In the genomic region with DNA sequence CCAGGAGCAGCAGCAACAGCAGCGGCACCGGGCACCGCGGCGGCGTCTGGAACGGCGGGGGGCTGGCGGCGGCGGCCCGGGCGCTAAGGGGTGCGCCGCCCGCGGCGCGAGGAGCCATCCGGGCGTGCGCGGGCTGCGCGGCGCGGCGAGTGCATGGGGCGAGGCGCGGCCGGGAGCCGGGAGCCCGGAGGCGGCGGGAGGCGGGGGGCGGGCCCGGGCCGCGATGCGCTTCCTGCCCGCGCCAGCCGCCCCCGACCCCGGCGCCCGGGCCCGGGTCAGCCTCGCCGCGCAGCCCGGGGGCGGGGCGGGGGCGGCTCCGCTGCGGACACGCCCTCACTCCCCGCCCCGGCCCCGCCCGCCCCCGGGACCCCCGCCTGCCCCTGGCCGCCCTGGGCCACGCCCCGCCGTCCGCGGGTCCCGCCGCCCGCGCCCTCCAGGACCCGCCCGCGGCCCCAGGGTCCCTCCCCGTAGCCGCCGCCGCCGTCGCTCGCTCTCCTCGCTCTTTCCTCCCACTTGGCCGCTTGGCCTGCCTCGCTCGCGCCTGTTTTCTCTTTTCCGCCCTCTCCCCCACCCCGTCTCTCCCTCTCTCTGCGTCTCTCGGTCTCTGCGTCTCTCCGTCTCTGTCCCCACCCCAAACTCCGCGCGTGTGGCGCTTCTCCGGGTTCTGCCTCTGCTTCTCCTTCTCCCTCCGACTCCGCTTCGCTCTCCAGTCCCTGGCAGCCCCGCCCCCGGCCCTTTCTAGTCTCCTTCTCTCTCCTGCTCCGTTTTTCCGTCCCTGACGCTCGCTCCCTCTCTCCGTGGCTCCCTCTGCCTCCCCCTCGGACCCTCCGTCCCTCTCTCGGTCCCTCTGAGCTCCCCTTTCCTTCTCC, we compare ENCODE assay signal across 8 cellular contexts. TPM values are rescaled to one million over a fixed set of nuclear protein-coding genes. Genes with fewer than 3 reads are reported as not detected.
DNase-seq lines count a peak whose midpoint lies in the region; ATAC-seq, FAIRE-seq and TF ChIP-seq lines count a peak whose summit lies in the region.

A gene with protein sequence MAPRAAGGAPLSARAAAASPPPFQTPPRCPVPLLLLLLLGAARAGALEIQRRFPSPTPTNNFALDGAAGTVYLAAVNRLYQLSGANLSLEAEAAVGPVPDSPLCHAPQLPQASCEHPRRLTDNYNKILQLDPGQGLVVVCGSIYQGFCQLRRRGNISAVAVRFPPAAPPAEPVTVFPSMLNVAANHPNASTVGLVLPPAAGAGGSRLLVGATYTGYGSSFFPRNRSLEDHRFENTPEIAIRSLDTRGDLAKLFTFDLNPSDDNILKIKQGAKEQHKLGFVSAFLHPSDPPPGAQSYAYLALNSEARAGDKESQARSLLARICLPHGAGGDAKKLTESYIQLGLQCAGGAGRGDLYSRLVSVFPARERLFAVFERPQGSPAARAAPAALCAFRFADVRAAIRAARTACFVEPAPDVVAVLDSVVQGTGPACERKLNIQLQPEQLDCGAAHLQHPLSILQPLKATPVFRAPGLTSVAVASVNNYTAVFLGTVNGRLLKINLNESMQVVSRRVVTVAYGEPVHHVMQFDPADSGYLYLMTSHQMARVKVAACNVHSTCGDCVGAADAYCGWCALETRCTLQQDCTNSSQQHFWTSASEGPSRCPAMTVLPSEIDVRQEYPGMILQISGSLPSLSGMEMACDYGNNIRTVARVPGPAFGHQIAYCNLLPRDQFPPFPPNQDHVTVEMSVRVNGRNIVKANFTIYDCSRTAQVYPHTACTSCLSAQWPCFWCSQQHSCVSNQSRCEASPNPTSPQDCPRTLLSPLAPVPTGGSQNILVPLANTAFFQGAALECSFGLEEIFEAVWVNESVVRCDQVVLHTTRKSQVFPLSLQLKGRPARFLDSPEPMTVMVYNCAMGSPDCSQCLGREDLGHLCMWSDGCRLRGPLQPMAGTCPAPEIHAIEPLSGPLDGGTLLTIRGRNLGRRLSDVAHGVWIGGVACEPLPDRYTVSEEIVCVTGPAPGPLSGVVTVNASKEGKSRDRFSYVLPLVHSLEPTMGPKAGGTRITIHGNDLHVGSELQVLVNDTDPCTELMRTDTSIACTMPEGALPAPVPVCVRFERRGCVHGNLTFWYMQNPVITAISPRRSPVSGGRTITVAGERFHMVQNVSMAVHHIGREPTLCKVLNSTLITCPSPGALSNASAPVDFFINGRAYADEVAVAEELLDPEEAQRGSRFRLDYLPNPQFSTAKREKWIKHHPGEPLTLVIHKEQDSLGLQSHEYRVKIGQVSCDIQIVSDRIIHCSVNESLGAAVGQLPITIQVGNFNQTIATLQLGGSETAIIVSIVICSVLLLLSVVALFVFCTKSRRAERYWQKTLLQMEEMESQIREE (N-terminal part only) (minus strand): TSS at position 155 of the 869 bp plus-strand sequence. CDS start 37 bp downstream, at position 118.

- H3K9me3 Mint-ChIP-seq in stimulated activated effector memory CD8-positive, alpha-beta T cell treated with anti-CD3 and anti-CD28 coated beads, Interleukin-12 subunit alpha, Interleukin-12 subunit beta, amount 100 ng/mL, for 72 hours, result no peaks in the 10 kb centered on the region

- H2BK20ac ChIP-seq in H1 (ENCODE audit: low read length), result peak within 1 kb of the TSS; percentile 72; the same call in 1 of the 2 replicates

- no peak within 1 kb of the TSS for H2AK5ac ChIP-seq in H1 (ENCODE audit: low read depth, low read length)

- H3K36me3 Mint-ChIP-seq in stimulated activated effector memory CD8-positive, alpha-beta T cell treated with anti-CD3 and anti-CD28 coated beads, Interleukin-12 subunit alpha, Interleukin-12 subunit beta, amount 100 ng/mL, for 72 hours, result peaks cover 7% of the 10 kb centered on the region

- no peaks in the 10 kb centered on the region for H3K79me1 ChIP-seq in H1 (ENCODE audit: low read depth, low read length)

- peak within 1 kb of the TSS in 3 of 4 experiments; percentile 29 to 52 (median 29); a peak in 4 of 7 replicates for H3K9ac ChIP-seq in H1 (replicated peaks in 1 of 4; ENCODE audit: extremely low read depth in 1 of 4, low read depth in 3 of 4, low read length in 3 of 4)

- POLR2A ChIA-PET in H1 (lab: Charles Lee; ENCODE audit: partially characterized antibody), result interaction anchor here (0.6 to 4.5 kb wide), 7 partner anchors 10 to 334 kb away, joined by 3 to 17 read pairs (median 4); no protein-coding TSS in a partner anchor

- H3K27ac ChIP-seq in H1 (ENCODE audit: low read depth, low read length) (no peak within 1 kb of the TSS), lower lobe of right lung (peak within 1 kb of the TSS; percentile 90)

- no peaks in the 10 kb centered on the region for H3K9me3 ChIP-seq in H1 (ENCODE audit: insufficient read depth in 2 of 2, low read depth in 1 of 2, low read length in 1 of 2)
- H3K9me3 ChIP-seq in lower lobe of right lung, result no peaks in the 10 kb centered on the region

- peak within 1 kb of the TSS; percentile 25 for H3K14ac ChIP-seq in H1 (ENCODE audit: insufficient read length)

- H2BK15ac ChIP-seq in H1 (ENCODE audit: low read length), result peak within 1 kb of the TSS; percentile 95; the same call in 1 of the 2 replicates

- no peak for TF ChIP-seq RAD21 in H1 (IDR thresholded peaks at IDR 0.05 in 1 of 2, conservative IDR thresholded peaks at IDR 0.05 in 1 of 2; ENCODE audit: low read depth in 2 of 2, low read length in 2 of 2)

- ATAC-seq in lower lobe of right lung, result peak; percentile 74 to 81
- ATAC-seq in stimulated activated effector memory CD8-positive, alpha-beta T cell treated with anti-CD3 and anti-CD28 coated beads, Interleukin-12 subunit alpha, Interleukin-12 subunit beta, amount 100 ng/mL, for 72 hours, result peak; percentile 74
- no peak for ATAC-seq in HG03439 (IDR thresholded peaks at IDR 0.05; ENCODE audit: unreplicated experiment)

- no peak for TF ChIP-seq POLR2A in H1 (IDR thresholded peaks at IDR 0.05; ENCODE audit: control extremely low read depth in 1 of 2, low read depth in 2 of 2, low read length in 2 of 2)

- H3K79me2 ChIP-seq in H1 (ENCODE audit: control insufficient read depth in 1 of 2, insufficient read depth in 2 of 2, low read length in 2 of 2), result peaks cover 4 to 11% of the 10 kb centered on the region in 2 experiments; a peak in 1 of 4 replicates

- peaks cover 4 to 52% (median 43%) of the 10 kb centered on the region in 4 experiments for H3K4me1 ChIP-seq in H1 (replicated peaks in 1 of 4; ENCODE audit: control insufficient read depth in 3 of 4, insufficient read depth in 4 of 4, low read length in 3 of 4)
- peaks cover 74% of the 10 kb centered on the region for H3K4me1 ChIP-seq in lower lobe of right lung

- H4K5ac ChIP-seq in H1 (ENCODE audit: insufficient read length, low read depth, low read length), result peak within 1 kb of the TSS; percentile 47

- CTCF ChIA-PET in H1 (lab: Charles Lee; ENCODE audit: partially characterized antibody), result interaction anchor here (1.1 to 2.7 kb wide), 5 partner anchors 11 to 116 kb away, joined by 3 to 10 read pairs (median 6); no protein-coding TSS in a partner anchor

- H3K4ac ChIP-seq in H1 (replicated peaks; ENCODE audit: insufficient read length, low read depth, low read length), result peak within 1 kb of the TSS; percentile 83

- H3K23me2 ChIP-seq in H1 (ENCODE audit: low read depth, low read length), result peaks cover 23% of the 10 kb centered on the region; the same call in 1 of the 2 replicates

- 0 out of 2 replicates have a peak within 1 kb of the TSS, but pooled peaks have one; percentile 43 for H2AFZ ChIP-seq in H1 (ENCODE audit: low read length)

- peaks cover 5 to 20% of the 10 kb centered on the region in 2 experiments for H4K20me1 ChIP-seq in H1 (replicated peaks in 1 of 2; ENCODE audit: control insufficient read depth in 1 of 2, insufficient read depth in 2 of 2, low read length in 2 of 2)

- H3K4me2 ChIP-seq in H1 (ENCODE audit: insufficient read depth in 1 of 2, low read depth in 2 of 2, low read length in 2 of 2), result peak within 1 kb of the TSS; percentile 75 to 91

- H3K4me3 Mint-ChIP-seq in stimulated activated effector memory CD8-positive, alpha-beta T cell treated with anti-CD3 and anti-CD28 coated beads, Interleukin-12 subunit alpha, Interleukin-12 subunit beta, amount 100 ng/mL, for 72 hours, result peak within 1 kb of the TSS; percentile 92

- H3K36me3 ChIP-seq in H1 (ENCODE audit: control insufficient read depth in 2 of 4, insufficient read depth in 4 of 4, low read length in 3 of 4), result no peaks in the 10 kb centered on the region; a peak in 1 of 8 replicates
- H3K36me3 ChIP-seq in lower lobe of right lung, result no peaks in the 10 kb centered on the region

- H2BK5ac ChIP-seq in H1 (ENCODE audit: low read depth, low read length), result peak within 1 kb of the TSS; percentile 66; the same call in 1 of the 2 replicates

- intact Hi-C loops in lower lobe of right lung (cut with DNase I), result no loop called here

- H3K27me3 ChIP-seq in H1 (replicated peaks in 1 of 4; ENCODE audit: control insufficient read depth in 3 of 4, extremely low read depth in 1 of 4, insufficient read depth in 3 of 4, low read length in 3 of 4), result peaks cover 7 to 31% (median 22%) of the 10 kb centered on the region in 4 experiments; a peak in 6 of 7 replicates
- H3K27me3 ChIP-seq in lower lobe of right lung (ENCODE audit: low read depth), result no peaks in the 10 kb centered on the region

- peak within 1 kb of the TSS; percentile 74 for H3K56ac ChIP-seq in H1 (replicated peaks; ENCODE audit: insufficient read length, low read depth, low read length)

- peak within 1 kb of the TSS; percentile 88 for H3K18ac ChIP-seq in H1 (ENCODE audit: extremely low read depth, low read length)

- no peak for TF ChIP-seq EP300 in H1 (IDR thresholded peaks at IDR 0.05; ENCODE audit: borderline replicate concordance in 1 of 2, low read depth in 2 of 2, low read length in 2 of 2)

- peak; percentile 16 for DNase-seq in DMS79 (lab: John Stamatoyannopoulos, UW)
- no peak for DNase-seq in DMS79 treated with DMSO at 0.1 percent for 48 hours (lab: John Stamatoyannopoulos, UW)
- peak; percentile 71 for DNase-seq in NCI-H146 treated with DMSO at 0.1 percent for 48 hours (lab: John Stamatoyannopoulos, UW; ENCODE audit: unreplicated experiment)
- peak; percentile 37 for DNase-seq in activated CD4-positive, alpha-beta T cell treated with anti-CD3 and anti-CD28 coated beads, Interleukin-2, amount 50 U/mL, for 1 hour
- DNase-seq in H1 (ENCODE audit: low read depth in 1 of 2, low spot score in 2 of 2), result peak in 1 of 2 experiments; percentile 78
- peak; percentile 84 for DNase-seq in lower lobe of right lung
- peak; percentile 31 to 75 for DNase-seq in stimulated activated effector memory CD8-positive, alpha-beta T cell treated with anti-CD3 and anti-CD28 coated beads, Interleukin-12 subunit alpha, Interleukin-12 subunit beta, amount 100 ng/mL, for 72 hours (ENCODE audit: low spot score in 2 of 2)

- H3K4me1 Mint-ChIP-seq in stimulated activated effector memory CD8-positive, alpha-beta T cell treated with anti-CD3 and anti-CD28 coated beads, Interleukin-12 subunit alpha, Interleukin-12 subunit beta, amount 100 ng/mL, for 72 hours, result peaks cover 57% of the 10 kb centered on the region

- peak within 1 kb of the TSS; percentile 63; the same call in 1 of the 2 replicates for H4K8ac ChIP-seq in H1 (ENCODE audit: extremely low read depth, insufficient read depth, low read length)

- H3K4me3 ChIP-seq in H1 (ENCODE audit: extremely low read depth in 1 of 4, insufficient read depth in 2 of 4, low read depth in 3 of 4, low read length in 4 of 4) (peak within 1 kb of the TSS; percentile 46 to 76 (median 62)), lower lobe of right lung (peak within 1 kb of the TSS; percentile 70)

- no peak for FAIRE-seq in H1 (lab: Jason Lieb, UNC)

- peak within 1 kb of the TSS; percentile 97; the same call in 1 of the 2 replicates for H2BK12ac ChIP-seq in H1 (ENCODE audit: low read depth, low read length)

- WGBS in H1 (ENCODE audit: extremely low coverage in 1 of 2, insufficient coverage in 1 of 2, insufficient read length in 1 of 2, insufficient replicate concordance in 2 of 2, low coverage in 1 of 2, low lambda C conversion rate in 2 of 2, missing lambda C conversion rate in 1 of 2), 2 experiments, result 2% methylated on average over 40 of the region's 115 CpGs; no CpG with 5 or more reads in 1 of the 2 experiments

- H3K27ac Mint-ChIP-seq in stimulated activated effector memory CD8-positive, alpha-beta T cell treated with anti-CD3 and anti-CD28 coated beads, Interleukin-12 subunit alpha, Interleukin-12 subunit beta, amount 100 ng/mL, for 72 hours, result peak within 1 kb of the TSS; percentile 92

- H4K91ac ChIP-seq in H1 (replicated peaks; ENCODE audit: insufficient read length, low read length), result peak within 1 kb of the TSS; percentile 93

- no peak within 1 kb of the TSS for H3K23ac ChIP-seq in H1 (ENCODE audit: insufficient read length)

- TF ChIP-seq CTCF in H1 (IDR thresholded peaks at IDR 0.05; ENCODE audit: control extremely low read depth in 1 of 3, insufficient read depth in 1 of 3, low read depth in 1 of 3, low read length in 3 of 3), result no peak
- TF ChIP-seq CTCF in lower lobe of right lung (IDR thresholded peaks at IDR 0.05), result no peak

- no peak within 1 kb of the TSS for H2BK120ac ChIP-seq in H1 (replicated peaks; ENCODE audit: low read depth, low read length)

RNA-seq across cellular contexts. Expression of the gene that starts here (rescaled TPM):
- 60.2 and 66.4 TPM in 2 replicates for total RNA-seq in H1 (2021; fragmentation: NEBNext Ultra II Directional; extraction: Animal tissue kit (Norgen Biotek cat#: 25700))
- 17.7 and 21.7 TPM in 2 replicates for polyA plus RNA-seq in H1 (2011; rRNA removed)
- polyA plus RNA-seq in H1 (2011; cell fraction: cytosol; rRNA removed), result 18.6 TPM
- polyA plus RNA-seq in H1 (2011; cell fraction: nucleus; rRNA removed), result 82.4 TPM
- polyA plus RNA-seq in H1 (2012, experiment 1 of 2), result 31.8 to 69.1 TPM (median 54.8 TPM) in 4 replicates
- polyA plus RNA-seq in H1 (2012, experiment 2 of 2), result 41.9 TPM
- 103 TPM for polyA plus RNA-seq in H1 (2013, experiment 1 of 2)
- 99.8 TPM for polyA plus RNA-seq in H1 (2013, experiment 2 of 2)
- 28.1 and 28.5 TPM in 2 replicates for polyA minus RNA-seq in H1 (2011; rRNA and poly(A)+ RNA removed)
- polyA minus RNA-seq in H1 (2011; cell fraction: cytosol; rRNA and poly(A)+ RNA removed), result 23.0 TPM
- polyA minus RNA-seq in H1 (2011; cell fraction: nucleus; rRNA and poly(A)+ RNA removed), result 22.9 TPM
- total RNA-seq in lower lobe of right lung, result 233 TPM
